Comparison of ENCODE assay signal across 26 cellular contexts in the genomic region with DNA sequence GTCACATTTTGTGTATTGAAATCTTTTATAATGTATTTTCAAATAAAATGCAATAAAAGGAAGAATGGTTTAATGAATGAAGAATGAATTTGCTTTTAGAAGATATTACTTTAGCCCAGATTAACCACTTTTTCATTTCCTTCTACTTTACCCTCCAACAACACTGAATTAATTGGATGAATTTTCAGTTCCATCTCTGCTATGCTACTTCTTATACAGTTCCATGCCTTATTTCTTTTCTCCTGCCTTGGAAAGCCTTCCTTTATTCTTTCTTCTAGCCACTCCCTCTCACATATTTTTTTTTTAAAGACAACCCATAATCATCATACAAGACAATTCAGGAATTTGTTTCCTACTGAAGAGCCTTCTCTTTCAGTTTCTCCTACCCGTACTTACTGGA.
"Had no signal": no experiment of that assay in that cellular context is flagged by ENCODE, and none has a peak within 500 bp of the region (broad histone marks: within the 10 kb centered on the region; RNA-seq: fewer than 3 reads in every experiment).

No MANE protein-coding gene starts in this region.

- H3K27me3 ChIP-seq: MG63, Peyer's patch, SJCRH30 had no signal

- H3K9me3 ChIP-seq: Peyer's patch had no signal

- H3K36me3 ChIP-seq: MG63, Peyer's patch, SJCRH30 had no signal

- H2AFZ ChIP-seq: PC-9 had no signal

- H3K4me1 ChIP-seq: SJCRH30 had no signal

- H3K4me2 ChIP-seq: PC-9 had no signal

- H3K4me3 ChIP-seq: MG63, PC-9, Peyer's patch, SJCRH30 had no signal

- DNase-seq: IMR-90; Karpas-422; KG1; MG63; NCI-H1092; NCI-H1105 treated with DMSO at 0.1 percent for 48 hours; NCI-H1417 treated with DMSO at 0.1 percent for 48 hours; NCI-H146; NCI-H1694 treated with DMSO at 0.1 percent for 48 hours; NCI-H1930; NCI-H2081 treated with DMSO at 0.1 percent for 48 hours; NCI-H2171; NCI-H226; NCI-H446; NCI-H510A; NCI-H524 treated with DMSO at 0.1 percent for 48 hours; NCI-H69; NCI-H774; NK-92 treated with Interleukin-12 subunit alpha and Interleukin-12 subunit beta, amount 100 ng/mL, for 24 hours; OCI-M1; PC-9; Peyer's patch; SHP77 treated with DMSO at 0.1 percent for 48 hours; SJCRH30 had no signal

- H3K27ac ChIP-seq: PC-9, SJCRH30 had no signal

- ATAC-seq: HepG2, Right ventricle myocardium inferior had no signal
